In genomic region chr6:91447086-91447485, GRCh38 we compare ENCODE assay signal across 18 cellular contexts.
"Had no signal": no experiment of that assay in that cellular context is flagged by ENCODE, and none has a peak within 500 bp of the region (broad histone marks: within the 10 kb centered on the region; RNA-seq: fewer than 3 reads in every experiment).

No MANE protein-coding gene starts in this region.

- H3K79me2 ChIP-seq: parathyroid adenoma had no signal

- FAIRE-seq: keratinocyte had no signal

- H2AFZ ChIP-seq: parathyroid adenoma had no signal

- H3K9ac ChIP-seq: parathyroid adenoma had no signal

- DNase-seq: activated CD4-positive, CD25-positive, alpha-beta regulatory T cell treated with anti-CD3 and anti-CD28 coated beads, Interleukin-2, amount 50 U/mL, for 72 hours; activated naive CD4-positive, alpha-beta T cell treated with anti-CD3 and anti-CD28 coated beads for 36 hours; activated naive CD8-positive, alpha-beta T cell treated with anti-CD3 and anti-CD28 coated beads, Interleukin-2, amount 50 U/mL, for 24 hours; cerebellar nuclear complex; effector CD8-positive, alpha-beta T cell; esophagus squamous epithelium; hippocampal formation; naive B cell; stimulated activated CD4-positive, alpha-beta T cell treated with anti-CD3 and anti-CD28 coated beads, Interleukin-2, amount 100 ng/mL, for 24 hours; stomach; upper lobe of right lung had no signal

- H3K27ac ChIP-seq: ascending aorta, breast epithelium, esophagus squamous epithelium, parathyroid adenoma, stomach, thoracic aorta, upper lobe of right lung had no signal

- H3K27me3 ChIP-seq: ascending aorta, breast epithelium, esophagus squamous epithelium, stomach, upper lobe of right lung had no signal

- H3K4me1 ChIP-seq: ascending aorta, breast epithelium, esophagus squamous epithelium, parathyroid adenoma, stomach, upper lobe of right lung had no signal

- H3K4me3 ChIP-seq: ascending aorta, breast epithelium, esophagus squamous epithelium, stomach, thoracic aorta, upper lobe of right lung had no signal

- H3K9me3 ChIP-seq: ascending aorta, breast epithelium, esophagus squamous epithelium, stomach, thoracic aorta, upper lobe of right lung had no signal

- H3K36me3 ChIP-seq: ascending aorta, breast epithelium, esophagus squamous epithelium, stomach, thoracic aorta, upper lobe of right lung had no signal

- ATAC-seq: activated naive CD8-positive, alpha-beta T cell treated with anti-CD3 and anti-CD28 coated beads, Interleukin-2, amount 50 U/mL, for 24 hours; activated T-helper 17 cell treated with anti-CD3 and anti-CD28 coated beads, Interleukin-2, amount 50 U/mL, for 72 hours; left lobe of liver; upper lobe of right lung had no signal
